8 cellular contexts compared by ENCODE assay signal in the genomic region with DNA sequence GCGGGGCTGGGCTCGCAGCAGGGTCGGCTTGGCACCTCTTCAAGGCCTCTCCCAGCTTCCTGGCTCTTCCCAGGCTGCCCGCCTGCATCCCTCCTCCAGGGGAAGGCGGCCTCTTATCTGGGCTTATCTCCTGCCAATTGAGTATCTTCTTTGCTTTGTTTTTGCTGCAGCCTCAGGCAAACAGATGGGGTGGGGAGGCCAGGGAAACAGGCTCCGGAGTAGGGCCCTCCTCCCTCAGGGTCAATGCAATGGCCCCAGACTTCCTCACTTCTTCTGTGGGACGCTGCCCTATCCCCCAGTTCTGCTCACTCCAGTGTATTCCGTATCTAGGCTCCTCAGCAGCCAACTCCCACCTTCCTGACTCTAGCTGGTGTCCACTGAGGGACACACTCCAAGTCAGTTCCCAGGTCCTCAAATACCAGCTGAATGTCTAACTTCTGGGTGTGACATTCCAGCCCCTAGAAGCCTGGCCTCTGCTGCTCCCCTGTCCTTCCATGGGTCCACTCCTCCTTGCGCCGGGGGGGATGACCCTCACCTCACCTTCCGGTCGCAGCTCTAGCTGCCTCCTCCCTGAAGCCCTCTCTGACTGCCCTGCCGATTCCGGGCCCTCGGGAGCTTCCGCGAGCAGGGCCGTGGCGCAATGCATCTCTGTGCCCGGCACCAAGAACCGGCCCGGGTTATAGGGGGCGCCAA. TPM values are rescaled to one million over a fixed set of nuclear protein-coding genes. Genes with fewer than 3 reads are reported as not detected.
DNase-seq lines count a peak whose midpoint lies in the region; ATAC-seq and TF ChIP-seq lines count a peak whose summit lies in the region.

No MANE protein-coding gene starts in this region.

- peak overlapping the region in 1 of 2 experiments; percentile 19 for H3K23ac ChIP-seq in mesenchymal stem cell (ENCODE audit: low read length in 2 of 2)

- intact Hi-C loops in CD8-positive, alpha-beta T cell (cut with DNase I, micrococcal nuclease), result loop anchor here (1.0 kb wide), 7 partner anchors 18 to 73 kb away; a partner anchor contains a TSS
- intact Hi-C loops in stomach (cut with DNase I; ENCODE audit: low total_unique reads), result no loop called here

- peak overlapping the region; percentile 87 for H4K91ac ChIP-seq in mesenchymal stem cell (ENCODE audit: low read length)

- H3K27me3 Mint-ChIP-seq in CD8-positive, alpha-beta T cell (ENCODE audit: low read depth), result no peaks in the 10 kb centered on the region
- H3K27me3 Mint-ChIP-seq in T-cell, result no peaks in the 10 kb centered on the region

- H3K4me1 ChIP-seq in CD8-positive, alpha-beta T cell (ENCODE audit: insufficient read depth, low read length), result peaks cover 24% of the 10 kb centered on the region
- peaks cover 49 to 52% of the 10 kb centered on the region in 2 donors for H3K4me1 ChIP-seq in duodenal mucosa (ENCODE audit: control insufficient read depth in 1 of 2, insufficient read depth in 2 of 2, low read length in 2 of 2)
- peaks cover 27% of the 10 kb centered on the region for H3K4me1 ChIP-seq in mesenchymal stem cell (ENCODE audit: control insufficient read depth, insufficient read depth, low read depth, low read length)
- H3K4me1 ChIP-seq in stomach, result peaks cover 27 to 49% (median 45%) of the 10 kb centered on the region in 4 donors

- H3K36me3 Mint-ChIP-seq in CD8-positive, alpha-beta T cell, result peaks cover 5% of the 10 kb centered on the region
- H3K36me3 Mint-ChIP-seq in T-cell, result no peaks in the 10 kb centered on the region

- H2AFZ ChIP-seq in mesenchymal stem cell (ENCODE audit: low read depth, low read length), result peak overlapping the region; percentile 18

- peak overlapping the region; percentile 73 to 89 for H3K18ac ChIP-seq in mesenchymal stem cell (ENCODE audit: low read depth in 1 of 2, low read length in 2 of 2)

- no peak for ATAC-seq in CD8-positive, alpha-beta T cell
- ATAC-seq in GM19351 (IDR thresholded peaks at IDR 0.05; ENCODE audit: unreplicated experiment) (peak; percentile 8), T-cell (replicated peaks in 1 of 4) (peak; percentile 0 to 13 (median 5)), GM18858 (IDR thresholded peaks at IDR 0.05; ENCODE audit: unreplicated experiment) (no peak)

- TF ChIP-seq POLR2A in stomach (IDR thresholded peaks at IDR 0.05), result no peak

- H3K4ac ChIP-seq in mesenchymal stem cell (ENCODE audit: low read depth in 1 of 2, low read length in 2 of 2), result peak overlapping the region; percentile 93 to 97

- peak overlapping the region; percentile 94 for H3K27ac Mint-ChIP-seq in CD8-positive, alpha-beta T cell
- peak overlapping the region; percentile 94 to 95 for H3K27ac Mint-ChIP-seq in T-cell

- peak overlapping the region; percentile 62 for H2AK5ac ChIP-seq in mesenchymal stem cell (ENCODE audit: low read length, severe bottlenecking)

- H3K4me3 Mint-ChIP-seq in CD8-positive, alpha-beta T cell, result peak overlapping the region; percentile 95
- H3K4me3 Mint-ChIP-seq in T-cell, result peak overlapping the region; percentile 92 to 95 (median 93)

- peak overlapping the region; percentile 81 for H3K4me3 ChIP-seq in CD8-positive, alpha-beta T cell (ENCODE audit: low read depth, low read length)
- peak overlapping the region; percentile 71 to 77 for H3K4me3 ChIP-seq in duodenal mucosa (ENCODE audit: low read depth in 1 of 2, low read length in 2 of 2)
- H3K4me3 ChIP-seq in mesenchymal stem cell (ENCODE audit: insufficient read depth in 1 of 2, low read depth in 1 of 2, low read length in 2 of 2), result peak overlapping the region; percentile 70 to 83
- H3K4me3 ChIP-seq in stomach, result peak overlapping the region; percentile 63 to 81 (median 70)

- peak overlapping the region; percentile 90 for H2BK120ac ChIP-seq in mesenchymal stem cell (ENCODE audit: low read depth, low read length)

- H2BK15ac ChIP-seq in mesenchymal stem cell (ENCODE audit: low read depth, poor library complexity, severe bottlenecking), result peak overlapping the region; percentile 95

- H2BK12ac ChIP-seq in mesenchymal stem cell (ENCODE audit: low read length in 2 of 2), result peak overlapping the region; percentile 52 to 78

- WGBS in mesenchymal stem cell, result 9% methylated on average over 22 of the region's 23 CpGs
- WGBS in stomach, 5 donors, result 2 to 6% (median 5%) methylated on average over 18 to 23 of the region's 23 CpGs

- TF ChIP-seq EP300 in stomach (IDR thresholded peaks at IDR 0.05), result no peak

- TF ChIP-seq CTCF in CD8-positive, alpha-beta T cell (IDR thresholded peaks at IDR 0.05), result no peak
- TF ChIP-seq CTCF in stomach (IDR thresholded peaks at IDR 0.05), result no peak

- peak overlapping the region in 1 of 2 experiments; percentile 78 for H3K14ac ChIP-seq in mesenchymal stem cell (ENCODE audit: low read length in 2 of 2)

- DNase-seq in CD8-positive, alpha-beta T cell, result peak in 3 of 7 experiments; percentile 32 to 53 (median 42)
- DNase-seq in HT1080 (ENCODE audit: low read depth), result peak; percentile 60
- peak in 4 of 34 experiments; percentile 14 to 35 (median 25) for DNase-seq in T-cell
- DNase-seq in mesenchymal stem cell, result peak; percentile 67
- DNase-seq in stomach, result peak; percentile 69

- no peaks in the 10 kb centered on the region for H3K36me3 ChIP-seq in CD8-positive, alpha-beta T cell (ENCODE audit: insufficient read depth, low read length)
- H3K36me3 ChIP-seq in duodenal mucosa (ENCODE audit: control insufficient read depth in 1 of 2, insufficient read depth in 2 of 2, low read length in 2 of 2), result peaks cover 30 to 32% of the 10 kb centered on the region in 2 donors
- H3K36me3 ChIP-seq in mesenchymal stem cell (ENCODE audit: control insufficient read depth in 1 of 2, insufficient read depth in 2 of 2, low read depth in 1 of 2, low read length in 2 of 2), result peaks cover 30 to 48% of the 10 kb centered on the region in 2 experiments
- H3K36me3 ChIP-seq in stomach, result peaks cover 18 to 36% (median 34%) of the 10 kb centered on the region in 4 donors

- H3K4me1 Mint-ChIP-seq in CD8-positive, alpha-beta T cell (ENCODE audit: low read depth), result peaks cover 27% of the 10 kb centered on the region
- H3K4me1 Mint-ChIP-seq in T-cell, result peaks cover 22 to 31% (median 23%) of the 10 kb centered on the region in 3 donors

- H3K9ac ChIP-seq in duodenal mucosa (ENCODE audit: low read depth in 1 of 2, low read length in 2 of 2), result peak overlapping the region; percentile 67 to 83
- H3K9ac ChIP-seq in mesenchymal stem cell (ENCODE audit: low read length), result peak overlapping the region; percentile 96

- CTCF ChIA-PET in CD8-positive, alpha-beta T cell (lab: Charles Lee), result interaction anchor here (0.5 to 6.4 kb wide), 8 partner anchors 9 to 303 kb away, joined by 3 to 82 read pairs (median 4); a partner anchor contains a TSS
- CTCF ChIA-PET in T-cell (lab: Charles Lee), result interaction anchor here (0.5 to 2.5 kb wide), 6 partner anchors 11 to 518 kb away, joined by 3 to 7 read pairs (median 3); no protein-coding TSS in a partner anchor

- H3K79me1 ChIP-seq in mesenchymal stem cell (replicated peaks; ENCODE audit: low read length, poor library complexity, severe bottlenecking), result peaks cover 14% of the 10 kb centered on the region

- H2BK5ac ChIP-seq in mesenchymal stem cell (ENCODE audit: low read depth, low read length, poor library complexity, severe bottlenecking), result peak overlapping the region; percentile 82

- H4K8ac ChIP-seq in mesenchymal stem cell (ENCODE audit: low read length), result peak overlapping the region; percentile 99

- POLR2A ChIA-PET in CD8-positive, alpha-beta T cell (lab: Charles Lee), result interaction anchor here (0.9 to 5.9 kb wide), 12 partner anchors 12 to 64 kb away, joined by 3 to 71 read pairs (median 10); a partner anchor contains a TSS
- POLR2A ChIA-PET in T-cell (lab: Charles Lee), result no interaction called here

- peak overlapping the region; percentile 81 for H3K4me2 ChIP-seq in mesenchymal stem cell (ENCODE audit: low read length, poor library complexity, severe bottlenecking)

- H3K9me3 ChIP-seq in CD8-positive, alpha-beta T cell (ENCODE audit: low read length), result no peaks in the 10 kb centered on the region
- H3K9me3 ChIP-seq in duodenal mucosa (ENCODE audit: control insufficient read depth in 1 of 2, low read length in 2 of 2) (no peaks in the 10 kb centered on the region), mesenchymal stem cell (ENCODE audit: control insufficient read depth, low read length) (no peaks in the 10 kb centered on the region), stomach (no peaks in the 10 kb centered on the region)

- no peaks in the 10 kb centered on the region for H3K27me3 ChIP-seq in CD8-positive, alpha-beta T cell (ENCODE audit: insufficient read depth, low read length)
- H3K27me3 ChIP-seq in duodenal mucosa (ENCODE audit: control insufficient read depth in 1 of 2, insufficient read depth in 2 of 2, low read length in 2 of 2) (no peaks in the 10 kb centered on the region), mesenchymal stem cell (ENCODE audit: control insufficient read depth in 1 of 2, insufficient read depth in 1 of 2, low read length in 2 of 2) (no peaks in the 10 kb centered on the region), stomach (no peaks in the 10 kb centered on the region)

- no peaks in the 10 kb centered on the region for H3K9me3 Mint-ChIP-seq in CD8-positive, alpha-beta T cell
- H3K9me3 Mint-ChIP-seq in T-cell, result no peaks in the 10 kb centered on the region

- H3K27ac ChIP-seq in CD8-positive, alpha-beta T cell (ENCODE audit: low read depth, low read length), result peak overlapping the region; percentile 69
- peak overlapping the region; percentile 92 for H3K27ac ChIP-seq in duodenal mucosa (ENCODE audit: low read depth, low read length)
- H3K27ac ChIP-seq in mesenchymal stem cell (ENCODE audit: low read length, poor library complexity, severe bottlenecking), result peak overlapping the region; percentile 94
- peak overlapping the region; percentile 92 to 99 (median 95) for H3K27ac ChIP-seq in stomach

RNA-seq across cellular contexts. Expression of a gene that starts 15.6 kb away (rescaled TPM):
- 10 to 100 TPM; 14.6 to 18.2 TPM for total RNA-seq in CD8-positive, alpha-beta T cell
- 129 and 138 TPM in 2 replicates for total RNA-seq in HT1080 (2014; rRNA removed; shearing (Covaris generic))
- polyA plus RNA-seq in HT1080 (2015; cell fraction: cytosol; rRNA removed), result 49.4 and 82.6 TPM in 2 replicates
- polyA plus RNA-seq in HT1080 (2015; cell fraction: nucleus; rRNA removed), result 24.4 and 26.7 TPM in 2 replicates
- 10 to 100 TPM; 17.5 to 37.7 (median 29.1) TPM for total RNA-seq in T-cell
- polyA plus RNA-seq in mesenchymal stem cell (2013, experiment 1 of 2), result 69.6 TPM
- 70.6 TPM for polyA plus RNA-seq in mesenchymal stem cell (2013, experiment 2 of 2)
- 100 to 1,000 TPM in 1 of 5 donors, 10 to 100 TPM in 4; 40.4 to 343 (median 70.1) TPM for total RNA-seq in stomach
- 100 to 1,000 TPM; 114 to 207 (median 137) TPM for polyA plus RNA-seq in stomach

RNA-seq across cellular contexts. Expression of a gene that starts 16.8 kb away (rescaled TPM):
- 10 to 100 TPM; 26.9 to 29.3 TPM for total RNA-seq in CD8-positive, alpha-beta T cell
- total RNA-seq in HT1080 (2014; rRNA removed; shearing (Covaris generic)), result 26.8 and 36.7 TPM in 2 replicates
- polyA plus RNA-seq in HT1080 (2015; cell fraction: cytosol; rRNA removed), result 44.0 and 44.4 TPM in 2 replicates
- 42.4 and 59.7 TPM in 2 replicates for polyA plus RNA-seq in HT1080 (2015; cell fraction: nucleus; rRNA removed)
- 10 to 100 TPM; 31.0 to 39.8 (median 34.2) TPM for total RNA-seq in T-cell
- polyA plus RNA-seq in mesenchymal stem cell (2013, experiment 1 of 2), result 25.9 TPM
- 24.6 TPM for polyA plus RNA-seq in mesenchymal stem cell (2013, experiment 2 of 2)
- 10 to 100 TPM in 2 of 5 donors, 1 to 10 TPM in 3; 2.9 to 58.8 (median 8.5) TPM for total RNA-seq in stomach
- polyA plus RNA-seq in stomach, result 10 to 100 TPM; 18.8 to 23.4 (median 21.2) TPM

RNA-seq across cellular contexts. Expression of a gene that starts 17.5 kb away (rescaled TPM):
- total RNA-seq in CD8-positive, alpha-beta T cell, result 1 to 10 TPM; 2.1 to 2.4 TPM
- 50.6 and 57.4 TPM in 2 replicates for total RNA-seq in HT1080 (2014; rRNA removed; shearing (Covaris generic))
- polyA plus RNA-seq in HT1080 (2015; cell fraction: cytosol; rRNA removed), result 29.5 and 30.3 TPM in 2 replicates
- 52.7 and 59.9 TPM in 2 replicates for polyA plus RNA-seq in HT1080 (2015; cell fraction: nucleus; rRNA removed)
- 10 to 100 TPM in 3 of 5 donors, 1 to 10 TPM in 2; 3.6 to 14.9 (median 11.2) TPM for total RNA-seq in T-cell
- polyA plus RNA-seq in mesenchymal stem cell (2013, experiment 1 of 2), result 22.4 TPM
- polyA plus RNA-seq in mesenchymal stem cell (2013, experiment 2 of 2), result 21.6 TPM
- total RNA-seq in stomach, result 100 to 1,000 TPM in 1 of 5 donors, 10 to 100 TPM in 4; 14.0 to 154 (median 27.4) TPM
- 10 to 100 TPM; 12.2 to 14.3 (median 14.1) TPM for polyA plus RNA-seq in stomach

RNA-seq across cellular contexts. Expression of a gene that starts 22.1 kb away (rescaled TPM):
- total RNA-seq in CD8-positive, alpha-beta T cell, result 10 to 100 TPM; 25.7 to 30.8 TPM
- total RNA-seq in HT1080 (2014; rRNA removed; shearing (Covaris generic)), result 614 and 695 TPM in 2 replicates
- polyA plus RNA-seq in HT1080 (2015; cell fraction: cytosol; rRNA removed), result 327 and 467 TPM in 2 replicates
- 144 and 150 TPM in 2 replicates for polyA plus RNA-seq in HT1080 (2015; cell fraction: nucleus; rRNA removed)
- total RNA-seq in T-cell (100 to 1,000 TPM in 1 of 5 donors, 10 to 100 TPM in 4; 31.2 to 143 (median 88.1) TPM), stomach (100 to 1,000 TPM in 1 of 5 donors, 10 to 100 TPM in 4; 39.3 to 179 (median 65.9) TPM)
- polyA plus RNA-seq in mesenchymal stem cell (2013, experiment 1 of 2), result 279 TPM
- 281 TPM for polyA plus RNA-seq in mesenchymal stem cell (2013, experiment 2 of 2)
- 100 to 1,000 TPM in 2 of 3 donors, 10 to 100 TPM in 1; 80.6 to 234 (median 190) TPM for polyA plus RNA-seq in stomach

RNA-seq across cellular contexts. Expression of a gene that starts 22.3 kb away (rescaled TPM):
- total RNA-seq in CD8-positive, alpha-beta T cell, result not detected
- total RNA-seq in HT1080 (2014; rRNA removed; shearing (Covaris generic)), result not detected in 2 replicates
- polyA plus RNA-seq in HT1080 (2015; cell fraction: cytosol; rRNA removed), result not detected in 2 replicates
- polyA plus RNA-seq in HT1080 (2015; cell fraction: nucleus; rRNA removed), result 0.12 TPM in 1 of 2 replicates, not detected in the other
- total RNA-seq in T-cell (under 1 TPM in 3 of 5 donors, not detected in 2; 0.22 to 0.35 (median 0.33) TPM), stomach (not detected)
- polyA plus RNA-seq in mesenchymal stem cell (2013, experiment 1 of 2), result not detected
- not detected for polyA plus RNA-seq in mesenchymal stem cell (2013, experiment 2 of 2)
- not detected for polyA plus RNA-seq in stomach

Comparison
In these comparisons a context has a peak if more than half of its experiments do, and no peak if none do; other contexts are left out.
1. ATAC-seq: peak in GM19351 (single experiment) and T-cell (4 of 4); none in CD8-positive, alpha-beta T cell (single experiment) and GM18858 (single experiment).
2. Peak in every context shown above with its lines, with median percentiles within 50 percentile points of each other: H3K27ac ChIP-seq and H3K4me3 ChIP-seq.